In the genomic region with DNA sequence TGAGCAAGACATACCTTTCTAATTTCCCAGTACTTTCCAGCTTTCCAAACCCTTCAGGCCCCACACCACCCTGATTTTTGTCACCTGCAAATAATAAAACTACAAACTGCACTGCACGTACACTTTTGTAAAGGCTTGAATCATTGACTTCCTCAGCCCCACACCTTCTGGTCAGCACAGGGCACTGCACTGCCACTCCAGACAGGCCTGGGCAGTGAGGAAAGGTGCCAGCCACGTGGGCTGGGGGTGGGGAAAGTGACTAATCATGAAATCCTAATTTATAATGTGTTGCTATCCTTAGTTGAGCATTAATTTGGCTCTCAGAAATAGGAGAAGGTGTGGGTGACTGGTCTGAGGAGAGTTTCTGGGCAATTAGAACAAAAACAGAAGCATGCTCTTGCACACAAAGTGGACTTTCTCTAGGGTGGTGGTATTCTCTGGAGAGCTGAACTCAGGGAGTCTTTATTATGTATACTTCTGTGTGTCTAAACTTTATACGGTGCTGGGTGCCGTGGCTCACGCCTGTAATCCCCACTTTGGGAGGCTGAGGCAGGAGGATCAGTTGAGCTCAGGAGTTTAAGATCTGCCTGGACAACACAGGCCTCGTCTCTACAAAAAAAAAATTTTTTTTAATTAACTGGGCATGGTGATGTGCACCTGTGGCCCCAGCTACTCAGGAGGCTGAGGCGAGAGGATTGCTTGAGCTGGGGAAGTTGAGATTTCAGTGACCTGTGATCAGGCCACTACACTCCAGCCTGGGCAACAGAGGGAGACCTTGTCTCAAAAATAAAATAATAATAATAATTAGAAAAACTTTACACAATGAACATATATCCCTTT, we compare ENCODE assay signal across 11 cellular contexts. TPM values are rescaled to one million over a fixed set of nuclear protein-coding genes. Genes with fewer than 3 reads are reported as not detected.
A peak's percentile ranks its signal among the peaks of the same experiment; 100 is the strongest.
DNase-seq lines count a peak whose midpoint lies in the region; TF ChIP-seq lines count a peak whose summit lies in the region.
"Had no signal": no experiment of that assay in that cellular context is flagged by ENCODE, and none has a peak within 500 bp of the region (broad histone marks: within the 10 kb centered on the region; RNA-seq: fewer than 3 reads in every experiment).

No MANE protein-coding gene starts in this region.

- peak overlapping the region; percentile 93 to 98 (median 96) for H3K27ac Mint-ChIP-seq in nephron
- H3K27ac Mint-ChIP-seq in activated CD4-positive, alpha-beta memory T cell treated with anti-CD3 and anti-CD28 coated beads for 36 hours: no peak overlapping the region
- H3K27ac Mint-ChIP-seq: activated naive CD4-positive, alpha-beta T cell treated with anti-CD3 and anti-CD28 coated beads, Interleukin-2, amount 50 U/mL, for 24 hours; T-helper 2 cell treated with Interferon-gamma antibody and Interleukin-4, amounts not matched to agents 5 μg/mL and 100 μg/mL, for 36 hours had no signal

- H3K9me3 Mint-ChIP-seq in nephron: no peaks in the 10 kb centered on the region
- no peaks in the 10 kb centered on the region for H3K9me3 Mint-ChIP-seq in activated CD4-positive, alpha-beta memory T cell treated with anti-CD3 and anti-CD28 coated beads for 36 hours
- H3K9me3 Mint-ChIP-seq: activated naive CD4-positive, alpha-beta T cell treated with anti-CD3 and anti-CD28 coated beads, Interleukin-2, amount 50 U/mL, for 24 hours; T-helper 2 cell treated with Interferon-gamma antibody and Interleukin-4, amounts not matched to agents 5 μg/mL and 100 μg/mL, for 36 hours had no signal

- CTCF ChIA-PET in activated CD4-positive, alpha-beta memory T cell treated with anti-CD3 and anti-CD28 coated beads for 36 hours (lab: Charles Lee): interaction anchor here (1.1 kb wide), 1 partner anchor 217 kb away, joined by 4 read pairs; no protein-coding TSS in a partner anchor

- H3K36me3 Mint-ChIP-seq in nephron (ENCODE audit: low read depth): no peaks in the 10 kb centered on the region
- no peaks in the 10 kb centered on the region for H3K36me3 Mint-ChIP-seq in activated CD4-positive, alpha-beta memory T cell treated with anti-CD3 and anti-CD28 coated beads for 36 hours
- H3K36me3 Mint-ChIP-seq: activated naive CD4-positive, alpha-beta T cell treated with anti-CD3 and anti-CD28 coated beads, Interleukin-2, amount 50 U/mL, for 24 hours had no signal

- TF ChIP-seq CTCF in BE2C (IDR thresholded peaks at IDR 0.05; ENCODE audit: low read depth, low read length): 0 out of 2 replicates have a peak, but pooled peaks have one; percentile 3
- TF ChIP-seq CTCF in epithelial cell of esophagus (IDR thresholded peaks at IDR 0.05; ENCODE audit: insufficient read depth, low read depth, low read length, missing control alignments): peak; percentile 25
- no peak for TF ChIP-seq CTCF in nephron (IDR thresholded peaks at IDR 0.05; ENCODE audit: unreplicated experiment in 3 of 3)
- TF ChIP-seq CTCF in GM20000 (IDR thresholded peaks at IDR 0.05; ENCODE audit: extremely low read depth, missing control alignments): no peak

- POLR2A ChIA-PET in activated CD4-positive, alpha-beta memory T cell treated with anti-CD3 and anti-CD28 coated beads for 36 hours (lab: Charles Lee): no interaction called here

- peaks cover 46% of the 10 kb centered on the region for H3K4me1 Mint-ChIP-seq in nephron
- no peaks in the 10 kb centered on the region for H3K4me1 Mint-ChIP-seq in activated CD4-positive, alpha-beta memory T cell treated with anti-CD3 and anti-CD28 coated beads for 36 hours (ENCODE audit: low read depth)
- H3K4me1 Mint-ChIP-seq: activated naive CD4-positive, alpha-beta T cell treated with anti-CD3 and anti-CD28 coated beads, Interleukin-2, amount 50 U/mL, for 24 hours had no signal

- intact Hi-C loops in activated CD4-positive, alpha-beta memory T cell treated with anti-CD3 and anti-CD28 coated beads for 36 hours (cut with micrococcal nuclease): no loop called here

- no peak overlapping the region for H3K4me3 Mint-ChIP-seq in nephron
- H3K4me3 Mint-ChIP-seq in activated CD4-positive, alpha-beta memory T cell treated with anti-CD3 and anti-CD28 coated beads for 36 hours: no peak overlapping the region
- H3K4me3 Mint-ChIP-seq: activated naive CD4-positive, alpha-beta T cell treated with anti-CD3 and anti-CD28 coated beads, Interleukin-2, amount 50 U/mL, for 24 hours; T-helper 2 cell treated with Interferon-gamma antibody and Interleukin-4, amounts not matched to agents 5 μg/mL and 100 μg/mL, for 36 hours had no signal

- H3K27me3 ChIP-seq in BE2C: no peaks in the 10 kb centered on the region

- no peak overlapping the region for H3K4me3 ChIP-seq in BE2C (ENCODE audit: low read depth, low read length)
- H3K4me3 ChIP-seq in epithelial cell of esophagus (ENCODE audit: low read length): no peak overlapping the region

- no peak for DNase-seq in BE2C
- peak; percentile 17 for DNase-seq in NOMO-1 treated with dmso at 0.1 percent for 144 hours (lab: John Stamatoyannopoulos, UW; ENCODE audit: unreplicated experiment)
- DNase-seq in epithelial cell of esophagus (ENCODE audit: low read depth): peak; percentile 74
- no peak for DNase-seq in activated CD4-positive, alpha-beta memory T cell treated with anti-CD3 and anti-CD28 coated beads for 36 hours
- DNase-seq in SIG-M5 treated with dmso at 0.1 percent for 504 hours (lab: John Stamatoyannopoulos, UW; ENCODE audit: unreplicated experiment): no peak
- no peak for DNase-seq in germinal center (ENCODE audit: low spot score)
- DNase-seq in GM20000 (ENCODE audit: low spot score): no peak
- DNase-seq: NCI-H1048 had no signal

- H3K9me3 ChIP-seq in BE2C: no peaks in the 10 kb centered on the region

- peaks cover 6% of the 10 kb centered on the region for H3K4me1 ChIP-seq in BE2C

- H3K27me3 Mint-ChIP-seq in nephron (ENCODE audit: low read depth): no peaks in the 10 kb centered on the region
- H3K27me3 Mint-ChIP-seq in activated CD4-positive, alpha-beta memory T cell treated with anti-CD3 and anti-CD28 coated beads for 36 hours: peaks cover 2% of the 10 kb centered on the region

- no peaks in the 10 kb centered on the region for H3K36me3 ChIP-seq in BE2C

RNA-seq across cellular contexts. Expression of gene FLNB, which starts 58.2 kb away (rescaled TPM):
- polyA plus RNA-seq in BE2C (2012; ENCODE audit: insufficient read depth, insufficient read length, low read depth): 20.1 TPM
- 10 to 100 TPM; 23.1 to 26.0 TPM for total RNA-seq in activated CD4-positive, alpha-beta memory T cell treated with anti-CD3 and anti-CD28 coated beads for 36 hours

Comparison
In these comparisons a context has a peak if more than half of its experiments do, and no peak if none do; other contexts are left out.
1. DNase-seq: peak in NOMO-1 treated with dmso at 0.1 percent for 144 hours (single experiment) and epithelial cell of esophagus (single experiment); none in BE2C (single experiment), activated CD4-positive, alpha-beta memory T cell treated with anti-CD3 and anti-CD28 coated beads for 36 hours (single experiment), SIG-M5 treated with dmso at 0.1 percent for 504 hours (single experiment), germinal center (single experiment) and GM20000 (single experiment).
2. CTCF ChIP-seq: peak in BE2C (single experiment) and epithelial cell of esophagus (single experiment); none in nephron (0 of 3) and GM20000 (single experiment).